Comparison of ENCODE assay signal across 9 cellular contexts in the genomic region with DNA sequence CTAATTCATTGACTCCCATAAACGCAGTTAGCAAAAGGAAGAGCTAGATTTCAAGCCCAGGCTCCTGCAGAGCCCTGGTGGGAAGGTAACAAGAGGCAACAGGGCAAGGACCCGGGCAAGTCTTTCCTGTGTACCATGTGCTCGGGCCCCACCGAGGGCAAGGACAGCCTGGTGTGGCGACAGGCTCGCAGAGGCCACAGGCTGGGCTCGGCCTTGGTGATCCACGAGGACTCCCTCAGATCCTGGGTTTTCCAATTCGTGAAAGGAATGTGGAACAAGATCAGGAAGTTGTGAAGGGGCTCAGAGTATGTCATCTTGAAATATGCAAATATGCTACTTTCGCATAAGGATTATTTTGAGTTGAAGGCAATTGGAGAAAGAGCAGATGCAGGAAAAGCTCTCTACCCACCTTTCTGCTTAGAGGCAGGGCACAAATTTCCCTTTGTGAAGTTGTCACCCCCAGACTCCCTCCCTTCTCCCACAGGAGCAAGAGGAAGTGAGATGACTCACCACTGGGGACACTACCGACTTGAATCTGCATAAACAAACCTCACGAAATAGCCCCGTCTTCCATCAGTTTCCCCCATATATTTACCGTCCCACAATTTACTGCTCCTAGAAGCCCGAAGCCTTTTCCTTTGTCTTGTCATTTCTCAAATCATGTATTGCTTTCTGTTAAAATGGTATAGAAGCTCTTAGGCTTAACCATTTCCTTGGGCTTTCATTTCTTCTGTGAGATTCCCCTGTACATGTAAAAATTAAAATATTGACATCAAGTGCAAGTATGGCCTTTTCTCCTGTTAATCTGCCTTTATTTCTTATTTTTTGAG.
DNase-seq lines count a peak whose midpoint lies in the region; ATAC-seq and TF ChIP-seq lines count a peak whose summit lies in the region.
"Had no signal": no experiment of that assay in that cellular context is flagged by ENCODE, and none has a peak within 500 bp of the region (broad histone marks: within the 10 kb centered on the region; RNA-seq: fewer than 3 reads in every experiment).

No MANE protein-coding gene starts in this region.

- no peak overlapping the region for H2BK20ac ChIP-seq in IMR-90 (ENCODE audit: low read depth, low read length)

- BruUV-seq in IMR-90 (replicated peaks; lab: Mats Ljungman, UMichigan): no TSS peak

- H3K14ac ChIP-seq in IMR-90 (replicated peaks; ENCODE audit: low read depth, low read length): no peak overlapping the region

- no peak overlapping the region for H4K91ac ChIP-seq in IMR-90 (ENCODE audit: insufficient read depth, low read depth, low read length)

- H3K4ac ChIP-seq in IMR-90 (ENCODE audit: low read depth, low read length): no peak overlapping the region

- H3K36me3 ChIP-seq in IMR-90 (ENCODE audit: control insufficient read depth, insufficient read depth, low read length): no peaks in the 10 kb centered on the region
- H3K36me3 ChIP-seq in mucosa of rectum (ENCODE audit: control insufficient read depth in 2 of 2, insufficient read depth in 2 of 2, low read length in 2 of 2): no peaks in the 10 kb centered on the region

- no peak overlapping the region for H3K23ac ChIP-seq in IMR-90 (ENCODE audit: low read depth, low read length)

- dilution Hi-C loops in IMR-90 (cut with HindIII; ENCODE audit: low sequenced_read_pairs, unreplicated experiment): no loop called here

- H2AFZ ChIP-seq in IMR-90 (replicated peaks; ENCODE audit: low read length, poor library complexity): no peak overlapping the region

- no peak overlapping the region for H3K18ac ChIP-seq in IMR-90 (ENCODE audit: low read depth, low read length)

- in situ Hi-C loops in IMR-90 (cut with MboI; ENCODE audit: low sequenced_read_pairs): no loop called here

- TF ChIP-seq CTCF in IMR-90 (conservative IDR thresholded peaks at IDR 0.05; ENCODE audit: low read depth, low read length): no peak

- H3K79me1 ChIP-seq in IMR-90 (ENCODE audit: low read depth in 1 of 2, low read length in 2 of 2): no peaks in the 10 kb centered on the region

- no peaks in the 10 kb centered on the region for H4K20me1 ChIP-seq in IMR-90 (ENCODE audit: insufficient read depth, low read length)

- no peak overlapping the region for H3K4me3 ChIP-seq in IMR-90 (ENCODE audit: insufficient read depth, low read depth, low read length)
- H3K4me3 ChIP-seq in mucosa of rectum (ENCODE audit: low read length in 2 of 2): peak overlapping the region in 1 of 2 donors; percentile 13

- H2BK15ac ChIP-seq in IMR-90 (ENCODE audit: low read depth, low read length): no peak overlapping the region

- H3K27ac ChIP-seq in IMR-90 (ENCODE audit: insufficient read depth, low read length): no peak overlapping the region
- peak overlapping the region; percentile 47 to 56 for H3K27ac ChIP-seq in mucosa of rectum (ENCODE audit: low read depth in 2 of 2, low read length in 2 of 2)

- POLR2A ChIA-PET in IMR-90 (lab: Charles Lee; ENCODE audit: unreplicated experiment): no interaction called here

- no peak overlapping the region for H4K8ac ChIP-seq in IMR-90 (ENCODE audit: low read depth in 2 of 2, low read length in 2 of 2)

- TF ChIP-seq POLR2A in IMR-90 (IDR thresholded peaks at IDR 0.05; ENCODE audit: low read depth, low read length): no peak

- H2AK5ac ChIP-seq in IMR-90 (ENCODE audit: low read depth, low read length): no peak overlapping the region

- H3K56ac ChIP-seq in IMR-90 (ENCODE audit: extremely low read depth, insufficient read depth, low read length): no peak overlapping the region

- peak; percentile 35; the same call in 1 of the 2 replicates for ATAC-seq in IMR-90 (ENCODE audit: low read depth)

- no peaks in the 10 kb centered on the region for H3K9me1 ChIP-seq in IMR-90 (ENCODE audit: insufficient read depth, low read length)

- WGBS in IMR-90 (ENCODE audit: extremely low coverage in 2 of 2, insufficient read length in 1 of 2), 2 experiments: 100% methylated on average over 2 of the region's 15 CpGs; no CpG with 5 or more reads in 1 of the 2 experiments

- DNase-seq in DMS53 treated with DMSO at 0.1 percent for 48 hours (lab: John Stamatoyannopoulos, UW; ENCODE audit: unreplicated experiment) (peak; percentile 46), IMR-90 (peak; percentile 56), astrocyte of the hippocampus (ENCODE audit: low read depth, low spot score) (peak; percentile 61), activated T-cell treated with anti-CD3 and anti-CD28 coated beads for 4 hours (no peak), AG08395 (ENCODE audit: low spot score) (no peak)
- no peak for DNase-seq in stimulated activated naive CD4-positive, alpha-beta T cell treated with Interleukin-2 at 50 U/mL for 16 hours (lab: John Stamatoyannopoulos, UW)
- DNase-seq in activated CD4-positive, alpha-beta T cell treated with anti-CD3 and anti-CD28 coated beads, Interleukin-2, amount 50 U/mL, for 1 hour: no peak
- DNase-seq: mammary epithelial cell had no signal

- no peaks in the 10 kb centered on the region for H3K9me3 ChIP-seq in IMR-90 (ENCODE audit: control insufficient read depth, insufficient read depth, low read length)
- H3K9me3 ChIP-seq in mucosa of rectum (ENCODE audit: control insufficient read depth in 2 of 2, low read length in 2 of 2): no peaks in the 10 kb centered on the region

- H3K4me2 ChIP-seq in IMR-90 (ENCODE audit: low read depth, low read length): peak overlapping the region; percentile 57; the same call in 1 of the 2 replicates

- H3K9ac ChIP-seq in IMR-90 (ENCODE audit: low read depth, low read length) (no peak overlapping the region), mucosa of rectum (ENCODE audit: low read depth in 1 of 2, low read length in 2 of 2) (peak overlapping the region in 1 of 2 donors; percentile 24)

- H3K27me3 ChIP-seq in IMR-90 (ENCODE audit: control insufficient read depth, insufficient read depth, low read length) (peaks cover 8% of the 10 kb centered on the region), mucosa of rectum (ENCODE audit: control insufficient read depth in 2 of 2, insufficient read depth in 2 of 2, low read length in 2 of 2) (no peaks in the 10 kb centered on the region)

- CTCF ChIA-PET in IMR-90 (lab: Yijun Ruan, JAX): no interaction called here

- TF ChIP-seq RAD21 in IMR-90 (IDR thresholded peaks at IDR 0.05; ENCODE audit: low read length): no peak

- no peak overlapping the region for H4K5ac ChIP-seq in IMR-90 (ENCODE audit: low read depth, low read length)

- H3K4me1 ChIP-seq in IMR-90 (ENCODE audit: control insufficient read depth, insufficient read depth, low read length): peaks cover 10% of the 10 kb centered on the region
- H3K4me1 ChIP-seq in mucosa of rectum (ENCODE audit: control insufficient read depth in 2 of 2, insufficient read depth in 2 of 2, low read length in 2 of 2): peaks cover 8 to 32% of the 10 kb centered on the region in 2 donors

- H2BK120ac ChIP-seq in IMR-90 (ENCODE audit: low read depth, low read length): no peak overlapping the region

- no peak overlapping the region for H2BK5ac ChIP-seq in IMR-90 (ENCODE audit: low read depth, low read length, poor library complexity, severe bottlenecking)

- intact Hi-C loops in IMR-90 (cut with micrococcal nuclease): no loop called here

- H2AK9ac ChIP-seq in IMR-90 (replicated peaks; ENCODE audit: low read depth, low read length, poor library complexity): no peak overlapping the region

TF ChIP-seq in IMR-90, 13 proteins besides CTCF, POLR2A, EP300 and RAD21:
- TF ChIP-seq FOS (IDR thresholded peaks at IDR 0.05; ENCODE audit: low read depth, low read length) (peak; percentile 54; the same call in 1 of the 2 replicates), SMC3 (IDR thresholded peaks at IDR 0.05; ENCODE audit: low read depth, low read length) (no peak), ELK1 (IDR thresholded peaks at IDR 0.05; ENCODE audit: borderline replicate concordance, low read depth, low read length) (no peak), CHD1 (IDR thresholded peaks at IDR 0.05; ENCODE audit: low read depth, low read length) (no peak), NFE2L2 (IDR thresholded peaks at IDR 0.05; ENCODE audit: low read depth, low read length) (no peak), MAFK (IDR thresholded peaks at IDR 0.05; ENCODE audit: low read depth, low read length) (no peak), RFX5 (IDR thresholded peaks at IDR 0.05; ENCODE audit: low read depth, low read length) (no peak)
- TF ChIP-seq, protein P1, sequence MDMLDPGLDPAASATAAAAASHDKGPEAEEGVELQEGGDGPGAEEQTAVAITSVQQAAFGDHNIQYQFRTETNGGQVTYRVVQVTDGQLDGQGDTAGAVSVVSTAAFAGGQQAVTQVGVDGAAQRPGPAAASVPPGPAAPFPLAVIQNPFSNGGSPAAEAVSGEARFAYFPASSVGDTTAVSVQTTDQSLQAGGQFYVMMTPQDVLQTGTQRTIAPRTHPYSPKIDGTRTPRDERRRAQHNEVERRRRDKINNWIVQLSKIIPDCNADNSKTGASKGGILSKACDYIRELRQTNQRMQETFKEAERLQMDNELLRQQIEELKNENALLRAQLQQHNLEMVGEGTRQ (IDR thresholded peaks at IDR 0.05; ENCODE audit: low read depth, low read length): no peak

Comparison
In these comparisons a context has a peak if more than half of its experiments do, and no peak if none do; other contexts are left out.
1. DNase-seq: peak in DMS53 treated with DMSO at 0.1 percent for 48 hours (single experiment), IMR-90 (single experiment) and astrocyte of the hippocampus (single experiment); none in stimulated activated naive CD4-positive, alpha-beta T cell treated with Interleukin-2 at 50 U/mL for 16 hours (single experiment), activated T-cell treated with anti-CD3 and anti-CD28 coated beads for 4 hours (single experiment), AG08395 (single experiment) and activated CD4-positive, alpha-beta T cell treated with anti-CD3 and anti-CD28 coated beads, Interleukin-2, amount 50 U/mL, for 1 hour (single experiment).